In genomic region chr18:995641-996040, GRCh38 we compare ENCODE assay signal across 1 cellular context.
TF ChIP-seq lines count a peak whose summit lies in the region.

No MANE protein-coding gene starts in this region.

TF ChIP-seq in IMR-90, 13 proteins besides CTCF, POLR2A, EP300 and RAD21 (continued from another document):
- TF ChIP-seq, protein P1, sequence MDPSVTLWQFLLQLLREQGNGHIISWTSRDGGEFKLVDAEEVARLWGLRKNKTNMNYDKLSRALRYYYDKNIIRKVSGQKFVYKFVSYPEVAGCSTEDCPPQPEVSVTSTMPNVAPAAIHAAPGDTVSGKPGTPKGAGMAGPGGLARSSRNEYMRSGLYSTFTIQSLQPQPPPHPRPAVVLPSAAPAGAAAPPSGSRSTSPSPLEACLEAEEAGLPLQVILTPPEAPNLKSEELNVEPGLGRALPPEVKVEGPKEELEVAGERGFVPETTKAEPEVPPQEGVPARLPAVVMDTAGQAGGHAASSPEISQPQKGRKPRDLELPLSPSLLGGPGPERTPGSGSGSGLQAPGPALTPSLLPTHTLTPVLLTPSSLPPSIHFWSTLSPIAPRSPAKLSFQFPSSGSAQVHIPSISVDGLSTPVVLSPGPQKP (IDR thresholded peaks at IDR 0.05; ENCODE audit: borderline replicate concordance, low read depth, low read length), result no peak
- no peak for TF ChIP-seq BHLHE40 (IDR thresholded peaks at IDR 0.05; ENCODE audit: low read depth, low read length)
